In genomic region chr4:1061747-1062146, GRCh38 we compare ENCODE assay signal across 26 cellular contexts. TPM values are rescaled to one million over a fixed set of nuclear protein-coding genes. Genes with fewer than 3 reads are reported as not detected.
DNase-seq lines count a peak whose midpoint lies in the region; ATAC-seq and TF ChIP-seq lines count a peak whose summit lies in the region.
"Had no signal": no experiment of that assay in that cellular context is flagged by ENCODE, and none has a peak within 500 bp of the region (broad histone marks: within the 10 kb centered on the region; RNA-seq: fewer than 3 reads in every experiment).

No MANE protein-coding gene starts in this region.

- no peaks in the 10 kb centered on the region for H3K9me3 Mint-ChIP-seq in activated CD4-positive, alpha-beta T cell treated with anti-CD3 and anti-CD28 coated beads, Interleukin-2, amount 10 ng/mL, durations not matched to agents 24 days and 14 days
- H3K9me3 Mint-ChIP-seq in activated CD4-positive, alpha-beta T cell treated with anti-CD3 and anti-CD28 coated beads for 36 hours (ENCODE audit: low read depth): peaks cover 1% of the 10 kb centered on the region

- intact Hi-C loops in activated CD4-positive, alpha-beta T cell treated with anti-CD3 and anti-CD28 coated beads, Interleukin-2, amount 10 ng/mL, durations not matched to agents 24 days and 14 days (cut with micrococcal nuclease): no loop called here
- intact Hi-C loops in activated CD4-positive, alpha-beta T cell treated with anti-CD3 and anti-CD28 coated beads for 36 hours (cut with DNase I, micrococcal nuclease): no loop called here

- H3K9me2 ChIP-seq in hepatocyte (replicated peaks; ENCODE audit: insufficient read depth): no peaks in the 10 kb centered on the region

- H3K36me3 ChIP-seq in WERI-Rb-1 (no peaks in the 10 kb centered on the region), hepatocyte (replicated peaks; ENCODE audit: insufficient read depth, low read depth) (no peaks in the 10 kb centered on the region)
- H3K36me3 ChIP-seq: Peyer's patch had no signal

- CTCF ChIA-PET in activated CD4-positive, alpha-beta T cell treated with anti-CD3 and anti-CD28 coated beads for 36 hours (lab: Charles Lee): no interaction called here

- no peak overlapping the region for H3K4me2 ChIP-seq in hepatocyte
- H3K4me2 ChIP-seq: KMS-11 had no signal

- H3K27ac ChIP-seq in WERI-Rb-1 (peak overlapping the region; percentile 27), hepatocyte (no peak overlapping the region)
- H3K27ac ChIP-seq: 22Rv1, HL-60, KMS-11, Peyer's patch had no signal

- ATAC-seq in activated CD4-positive, alpha-beta T cell treated with anti-CD3 and anti-CD28 coated beads for 36 hours: no peak
- no peak for ATAC-seq in GM19351 (IDR thresholded peaks at IDR 0.05; ENCODE audit: unreplicated experiment)
- ATAC-seq: SK-N-SH treated with all-trans-retinoic acid at 6 μM for 48 hours had no signal

- no peaks in the 10 kb centered on the region for H3K9me3 ChIP-seq in WERI-Rb-1 (ENCODE audit: severe bottlenecking)
- H3K9me3 ChIP-seq in hepatocyte (ENCODE audit: low read depth): no peaks in the 10 kb centered on the region
- H3K9me3 ChIP-seq: Peyer's patch had no signal

- POLR2A ChIA-PET in activated CD4-positive, alpha-beta T cell treated with anti-CD3 and anti-CD28 coated beads for 36 hours (lab: Charles Lee): no interaction called here

- peaks cover 22% of the 10 kb centered on the region for H3K27me3 Mint-ChIP-seq in activated CD4-positive, alpha-beta T cell treated with anti-CD3 and anti-CD28 coated beads, Interleukin-2, amount 10 ng/mL, durations not matched to agents 24 days and 14 days
- peaks cover 17% of the 10 kb centered on the region for H3K27me3 Mint-ChIP-seq in activated CD4-positive, alpha-beta T cell treated with anti-CD3 and anti-CD28 coated beads for 36 hours

- H3K36me3 Mint-ChIP-seq in activated CD4-positive, alpha-beta T cell treated with anti-CD3 and anti-CD28 coated beads, Interleukin-2, amount 10 ng/mL, durations not matched to agents 24 days and 14 days (ENCODE audit: low read depth): no peaks in the 10 kb centered on the region
- H3K36me3 Mint-ChIP-seq in activated CD4-positive, alpha-beta T cell treated with anti-CD3 and anti-CD28 coated beads for 36 hours (ENCODE audit: low read depth): peaks cover 2% of the 10 kb centered on the region
- H3K36me3 Mint-ChIP-seq: CD14-positive monocyte; CD8-positive, alpha-beta memory T cell; IgD-negative memory B cell had no signal

- H4K20me1 ChIP-seq in hepatocyte (ENCODE audit: insufficient read depth, poor library complexity, severe bottlenecking): no peaks in the 10 kb centered on the region

- H3K4me3 ChIP-seq in WERI-Rb-1 (ENCODE audit: low read depth, low read length) (no peak overlapping the region), hepatocyte (no peak overlapping the region)
- H3K4me3 ChIP-seq: Peyer's patch had no signal

- peak overlapping the region; percentile 54 for H3K4me3 Mint-ChIP-seq in activated CD4-positive, alpha-beta T cell treated with anti-CD3 and anti-CD28 coated beads, Interleukin-2, amount 10 ng/mL, durations not matched to agents 24 days and 14 days
- H3K4me3 Mint-ChIP-seq in activated CD4-positive, alpha-beta T cell treated with anti-CD3 and anti-CD28 coated beads for 36 hours: no peak overlapping the region
- H3K4me3 Mint-ChIP-seq: B cell; CD8-positive, alpha-beta memory T cell; IgD-negative memory B cell had no signal

- no peak overlapping the region for H2AFZ ChIP-seq in hepatocyte

- H3K27me3 ChIP-seq in WERI-Rb-1 (ENCODE audit: insufficient read depth, low read depth, severe bottlenecking) (no peaks in the 10 kb centered on the region), hepatocyte (peaks cover 17% of the 10 kb centered on the region)
- H3K27me3 ChIP-seq: Peyer's patch had no signal

- H3K79me2 ChIP-seq in hepatocyte: no peaks in the 10 kb centered on the region

- peak overlapping the region; percentile 23 for H3K27ac Mint-ChIP-seq in activated CD4-positive, alpha-beta T cell treated with anti-CD3 and anti-CD28 coated beads, Interleukin-2, amount 10 ng/mL, durations not matched to agents 24 days and 14 days
- no peak overlapping the region for H3K27ac Mint-ChIP-seq in activated CD4-positive, alpha-beta T cell treated with anti-CD3 and anti-CD28 coated beads for 36 hours
- H3K27ac Mint-ChIP-seq: B cell; CD8-positive, alpha-beta memory T cell; IgD-negative memory B cell had no signal

- WGBS in hepatocyte (ENCODE audit: low lambda C conversion rate, missing lambda C conversion rate): 91% methylated on average over 7 of the region's 7 CpGs

- DNase-seq in activated CD4-positive, alpha-beta T cell treated with anti-CD3 and anti-CD28 coated beads, Interleukin-2, amount 10 ng/mL, durations not matched to agents 24 days and 14 days: no peak
- DNase-seq in activated CD4-positive, alpha-beta T cell treated with anti-CD3 and anti-CD28 coated beads for 36 hours: no peak
- DNase-seq in DMS 273 (lab: John Stamatoyannopoulos, UW; ENCODE audit: unreplicated experiment): peak; percentile 74
- no peak for DNase-seq in WERI-Rb-1
- peak; percentile 31 for DNase-seq in islet precursor cell
- no peak for DNase-seq in hepatocyte (ENCODE audit: low spot score)
- no peak for DNase-seq in COR-L47 (lab: John Stamatoyannopoulos, UW)
- DNase-seq: Calu3; CD8-positive, alpha-beta memory T cell; DMS53; MM.1S; NCI-H2029; NCI-H446 treated with DMSO at 0.1 percent for 48 hours; NCI-H69; OCI-M1 had no signal

- peaks cover 15% of the 10 kb centered on the region for H3K4me1 Mint-ChIP-seq in activated CD4-positive, alpha-beta T cell treated with anti-CD3 and anti-CD28 coated beads, Interleukin-2, amount 10 ng/mL, durations not matched to agents 24 days and 14 days
- peaks cover 15% of the 10 kb centered on the region for H3K4me1 Mint-ChIP-seq in activated CD4-positive, alpha-beta T cell treated with anti-CD3 and anti-CD28 coated beads for 36 hours
- H3K4me1 Mint-ChIP-seq: B cell, CD14-positive monocyte, IgD-negative memory B cell had no signal

- TF ChIP-seq CTCF in WERI-Rb-1 (IDR thresholded peaks at IDR 0.05; ENCODE audit: low read depth, low read length) (no peak), hepatocyte (IDR thresholded peaks at IDR 0.05; ENCODE audit: poor library complexity) (no peak)

- H3K4me1 ChIP-seq in hepatocyte (ENCODE audit: insufficient read depth): no peaks in the 10 kb centered on the region
- H3K4me1 ChIP-seq: Peyer's patch had no signal

RNA-seq across cellular contexts. Expression of gene FGFRL1, which starts 50.3 kb away (rescaled TPM):
- total RNA-seq in activated CD4-positive, alpha-beta T cell treated with anti-CD3 and anti-CD28 coated beads, Interleukin-2, amount 10 ng/mL, durations not matched to agents 24 days and 14 days: 18.2 and 18.9 TPM in 2 replicates
- total RNA-seq in activated CD4-positive, alpha-beta T cell treated with anti-CD3 and anti-CD28 coated beads for 36 hours: 10 to 100 TPM; 17.6 to 23.5 TPM
- total RNA-seq in hepatocyte: 23.1 and 28.1 TPM in 2 replicates
- 27.8 and 34.0 TPM in 2 replicates for polyA plus RNA-seq in hepatocyte

RNA-seq across cellular contexts. Expression of gene RNF212, which starts 51.6 kb away (rescaled TPM):
- total RNA-seq in activated CD4-positive, alpha-beta T cell treated with anti-CD3 and anti-CD28 coated beads, Interleukin-2, amount 10 ng/mL, durations not matched to agents 24 days and 14 days: 1.0 and 1.8 TPM in 2 replicates
- total RNA-seq in activated CD4-positive, alpha-beta T cell treated with anti-CD3 and anti-CD28 coated beads for 36 hours: 1 to 10 TPM; 2.4 to 5.6 TPM
- 3.0 and 10.4 TPM in 2 replicates for total RNA-seq in hepatocyte
- 8.4 and 12.0 TPM in 2 replicates for polyA plus RNA-seq in hepatocyte
- total RNA-seq: Calu3, Daoy, H4 had no signal

Comparison
In these comparisons a context has a peak if more than half of its experiments do, and no peak if none do; other contexts are left out.
1. DNase-seq: peak in DMS 273 (single experiment) and islet precursor cell (single experiment); none in activated CD4-positive, alpha-beta T cell treated with anti-CD3 and anti-CD28 coated beads, Interleukin-2, amount 10 ng/mL, durations not matched to agents 24 days and 14 days (single experiment), activated CD4-positive, alpha-beta T cell treated with anti-CD3 and anti-CD28 coated beads for 36 hours (single experiment), WERI-Rb-1 (single experiment), hepatocyte (single experiment) and COR-L47 (single experiment).